6 cellular contexts compared by ENCODE assay signal in genomic region chr15:22526537-22526936, GRCh38.
DNase-seq lines count a peak whose midpoint lies in the region; ATAC-seq, FAIRE-seq and TF ChIP-seq lines count a peak whose summit lies in the region.
"Not testable (repeated sequence)": the region's sequence is repeated elsewhere in the genome, so short reads cannot be mapped to it uniquely, and the experiment has no call there.

No MANE protein-coding gene starts in this region.

- H3K9me1 ChIP-seq in K562 (ENCODE audit: control insufficient read depth, insufficient read depth, low read length) = not testable (repeated sequence)

- not testable (repeated sequence) for H3K9ac ChIP-seq in K562 (ENCODE audit: insufficient read depth in 1 of 2, low read depth in 2 of 2, low read length in 2 of 2)

- TF ChIP-seq POLR2A in K562 (conservative IDR thresholded peaks at IDR 0.05) = not testable (repeated sequence)

- H4K20me1 ChIP-seq in K562 (replicated peaks; ENCODE audit: control insufficient read depth, insufficient read depth, low read length) = not testable (repeated sequence)

- H3K27me3 ChIP-seq in K562 (ENCODE audit: control insufficient read depth in 2 of 2, insufficient read depth in 2 of 2, low read length in 2 of 2) = not testable (repeated sequence)

- TF ChIP-seq EP300 in K562 (IDR thresholded peaks at IDR 0.05; ENCODE audit: low read length) = not testable (repeated sequence)

- not testable (repeated sequence) for FAIRE-seq in K562 (lab: Jason Lieb, UNC)

- CTCF ChIA-PET in K562 (lab: Yijun Ruan, JAX; ENCODE audit: low intra/inter-chr PET ratio) = not testable (repeated sequence)

- TF ChIP-seq RAD21 in K562 (CRISPR knock-in tag; conservative IDR thresholded peaks at IDR 0.05 in 1 of 2, IDR thresholded peaks at IDR 0.05 in 1 of 2) = not testable (repeated sequence)

- H3K4me1 ChIP-seq in K562 (replicated peaks in 1 of 2; ENCODE audit: control insufficient read depth in 2 of 2, insufficient read depth in 2 of 2, low read length in 2 of 2) = not testable (repeated sequence)

- H3K27ac ChIP-seq in K562 (ENCODE audit: extremely low read depth, low read depth, low read length) = not testable (repeated sequence)

- not testable (repeated sequence) for H3K79me2 ChIP-seq in K562 (ENCODE audit: control insufficient read depth, insufficient read depth, low read length)

- ATAC-seq in GM18498 (IDR thresholded peaks at IDR 0.05; ENCODE audit: unreplicated experiment) (peak; percentile 37), GM18868 (IDR thresholded peaks at IDR 0.05; ENCODE audit: unreplicated experiment) (peak; percentile 80), HG02623 (IDR thresholded peaks at IDR 0.05; ENCODE audit: unreplicated experiment) (peak; percentile 32), HG02938 (IDR thresholded peaks at IDR 0.05; ENCODE audit: unreplicated experiment) (peak; percentile 44), HG03442 (IDR thresholded peaks at IDR 0.05; ENCODE audit: unreplicated experiment) (peak; percentile 41), K562 (peak; percentile 73)

- no CpG with 5 or more reads among the region's 2 CpGs for WGBS in K562 (ENCODE audit: insufficient coverage, low coverage, missing lambda C conversion rate)

- not testable (repeated sequence) for H2AFZ ChIP-seq in K562 (ENCODE audit: low read depth, low read length)

- H3K36me3 ChIP-seq in K562 (ENCODE audit: control insufficient read depth, insufficient read depth, low read length) = not testable (repeated sequence)

- intact Hi-C loops in K562 (cut with micrococcal nuclease) = not testable (repeated sequence)

- not testable (repeated sequence) for H3K4me2 ChIP-seq in K562 (ENCODE audit: insufficient read depth, low read length)

- POLR2A ChIA-PET in K562 (lab: Yijun Ruan, JAX) = not testable (repeated sequence)

- in situ Hi-C loops in K562 (cut with MboI) = not testable (repeated sequence)

- not testable (repeated sequence) for DNase-seq in K562 (ENCODE audit: extremely low read depth in 1 of 4, low spot score in 3 of 4)

- not testable (repeated sequence) for TF ChIP-seq CTCF in K562 (IDR thresholded peaks at IDR 0.05 in 2 of 3, conservative IDR thresholded peaks at IDR 0.05 in 1 of 3; ENCODE audit: insufficient read depth in 2 of 3, low read depth in 1 of 3, low read length in 3 of 3)

- H3K4me3 ChIP-seq in K562 = not testable (repeated sequence)

- H3K9me3 ChIP-seq in K562 (replicated peaks; ENCODE audit: control insufficient read depth, insufficient read depth, low read depth, low read length) = not testable (repeated sequence)

- BruUV-seq in K562 (replicated peaks; lab: Mats Ljungman, UMichigan) = not testable (repeated sequence)
